ENCODE assay signal across 1 cellular context in genomic region chr15:66581972-66582537, GRCh38.
A peak's percentile ranks its signal among the peaks of the same experiment; 100 is the strongest.
TF ChIP-seq lines count a peak whose summit lies in the region.

No MANE protein-coding gene starts in this region.

TF ChIP-seq in K562, 482 proteins besides CTCF, POLR2A, EP300 and RAD21 (continued from another document and continues in another):
- TF ChIP-seq ZNF143 (CRISPR knock-in tag; IDR thresholded peaks at IDR 0.05) = peak; percentile 53; the same call in 1 of the 2 replicates
- TF ChIP-seq ZNF764 (CRISPR knock-in tag; IDR thresholded peaks at IDR 0.05; ENCODE audit: low read depth) = no peak
- no peak for TF ChIP-seq PHB2 (IDR thresholded peaks at IDR 0.05; ENCODE audit: low read depth)
- peak; percentile 98 for TF ChIP-seq KDM5B (IDR thresholded peaks at IDR 0.05; ENCODE audit: insufficient replicate concordance, low read depth, low read length)
- no peak for TF ChIP-seq HMGN3 (IDR thresholded peaks at IDR 0.05; ENCODE audit: borderline replicate concordance, extremely low read depth, insufficient read length, low read depth, low read length)
- no peak for TF ChIP-seq TEAD2 (tag; IDR thresholded peaks at IDR 0.05)
- no peak for TF ChIP-seq YBX1 (IDR thresholded peaks at IDR 0.05)
- peak; percentile 77; the same call in 1 of the 2 replicates for TF ChIP-seq HEY1 (CRISPR knock-in tag; IDR thresholded peaks at IDR 0.05; ENCODE audit: borderline replicate concordance)
- TF ChIP-seq CBFA2T3 (IDR thresholded peaks at IDR 0.05) = 0 out of 2 replicates have a peak, but pooled peaks have one; percentile 2
- no peak for TF ChIP-seq NR1H2 (CRISPR knock-in tag; IDR thresholded peaks at IDR 0.05)
- no peak for TF ChIP-seq NFYB (IDR thresholded peaks at IDR 0.05; ENCODE audit: extremely low read depth, insufficient read length)
- TF ChIP-seq ZNF280B (CRISPR knock-in tag; IDR thresholded peaks at IDR 0.05) = no peak
- no peak for TF ChIP-seq LCOR (CRISPR knock-in tag; IDR thresholded peaks at IDR 0.05)
- TF ChIP-seq HDAC3 (IDR thresholded peaks at IDR 0.05; ENCODE audit: borderline replicate concordance, partially characterized antibody) = peak; percentile 65
- TF ChIP-seq ZFP30 (CRISPR knock-in tag; IDR thresholded peaks at IDR 0.05; ENCODE audit: borderline replicate concordance) = no peak
- peak; percentile 29; the same call in 1 of the 2 replicates for TF ChIP-seq CREM (IDR thresholded peaks at IDR 0.05; ENCODE audit: low read depth)
- no peak for TF ChIP-seq SMARCC2 (IDR thresholded peaks at IDR 0.05; ENCODE audit: low read depth)
- no peak for TF ChIP-seq MIER1 (IDR thresholded peaks at IDR 0.05; ENCODE audit: low read depth)
- 0 out of 2 replicates have a peak, but pooled peaks have one; percentile 3 for TF ChIP-seq NFE2 (IDR thresholded peaks at IDR 0.05; ENCODE audit: low read depth)
- peak; percentile 58; the same call in 1 of the 2 replicates for TF ChIP-seq KAT7 (CRISPR knock-in tag; IDR thresholded peaks at IDR 0.05; ENCODE audit: borderline replicate concordance)
- TF ChIP-seq BCL6 (CRISPR knock-in tag; IDR thresholded peaks at IDR 0.05) = no peak
- TF ChIP-seq MAZ (CRISPR knock-in tag; conservative IDR thresholded peaks at IDR 0.05 in 1 of 2, IDR thresholded peaks at IDR 0.05 in 1 of 2) = peak; percentile 34 to 71; a peak in 3 of 4 replicates
- no peak for TF ChIP-seq E4F1 (CRISPR knock-in tag; IDR thresholded peaks at IDR 0.05; ENCODE audit: borderline replicate concordance)
- TF ChIP-seq HLTF (IDR thresholded peaks at IDR 0.05) = no peak
- 0 out of 2 replicates have a peak, but pooled peaks have one; percentile 21 for TF ChIP-seq MGA (IDR thresholded peaks at IDR 0.05)
- no peak for TF ChIP-seq ZNF165 (CRISPR knock-in tag; IDR thresholded peaks at IDR 0.05; ENCODE audit: borderline replicate concordance)
- TF ChIP-seq ZNF280A (IDR thresholded peaks at IDR 0.05; ENCODE audit: low read depth, partially characterized antibody) = no peak
- no peak for TF ChIP-seq ZNF197 (CRISPR knock-in tag; IDR thresholded peaks at IDR 0.05; ENCODE audit: low read depth)
- peak; percentile 99 for TF ChIP-seq POLR2B (IDR thresholded peaks at IDR 0.05; ENCODE audit: low read depth, partially characterized antibody)
- TF ChIP-seq ZNF699 (CRISPR knock-in tag; IDR thresholded peaks at IDR 0.05; ENCODE audit: insufficient replicate concordance) = no peak
- no peak for TF ChIP-seq PHB (CRISPR knock-in tag; IDR thresholded peaks at IDR 0.05)
- TF ChIP-seq FOXM1 (IDR thresholded peaks at IDR 0.05; ENCODE audit: low read depth) = peak; percentile 19; the same call in 1 of the 2 replicates
- no peak for TF ChIP-seq FOXM1 (CRISPR knock-in tag; IDR thresholded peaks at IDR 0.05; ENCODE audit: low read depth)
- TF ChIP-seq CCAR2 (IDR thresholded peaks at IDR 0.05; ENCODE audit: low read depth, low read length) = no peak
- TF ChIP-seq GTF2A2 (tag; IDR thresholded peaks at IDR 0.05) = no peak; the same call in 1 of the 2 replicates
- no peak for TF ChIP-seq HOXB6 (CRISPR knock-in tag; IDR thresholded peaks at IDR 0.05; ENCODE audit: borderline replicate concordance)
- no peak for TF ChIP-seq CBX8 (IDR thresholded peaks at IDR 0.05; ENCODE audit: borderline replicate concordance, extremely low read depth, low read depth, low read length, poor library complexity, severe bottlenecking)
- peak; percentile 47 to 77; a peak in 2 of 4 replicates for TF ChIP-seq ARNT (IDR thresholded peaks at IDR 0.05)
- TF ChIP-seq DNMT1 (IDR thresholded peaks at IDR 0.05) = no peak
- TF ChIP-seq TEAD1 (CRISPR knock-in tag; IDR thresholded peaks at IDR 0.05) = 0 out of 4 replicates have a peak, but pooled peaks of 1 of the 2 experiments have one; percentile 64
- peak; percentile 27; the same call in 1 of the 2 replicates for TF ChIP-seq PKNOX1 (IDR thresholded peaks at IDR 0.05)
- no peak for TF ChIP-seq SMARCA4 (IDR thresholded peaks at IDR 0.05)
- TF ChIP-seq ZNF77 (CRISPR knock-in tag; IDR thresholded peaks at IDR 0.05) = no peak
- TF ChIP-seq BRF2 (IDR thresholded peaks at IDR 0.05; ENCODE audit: borderline replicate concordance, insufficient read depth, insufficient read length) = no peak
- TF ChIP-seq MED1 (CRISPR knock-in tag; IDR thresholded peaks at IDR 0.05; ENCODE audit: borderline replicate concordance) = no peak
- no peak for TF ChIP-seq TCF7 (IDR thresholded peaks at IDR 0.05; ENCODE audit: borderline replicate concordance)
